ENCODE assay signal across 7 cellular contexts in the genomic region with DNA sequence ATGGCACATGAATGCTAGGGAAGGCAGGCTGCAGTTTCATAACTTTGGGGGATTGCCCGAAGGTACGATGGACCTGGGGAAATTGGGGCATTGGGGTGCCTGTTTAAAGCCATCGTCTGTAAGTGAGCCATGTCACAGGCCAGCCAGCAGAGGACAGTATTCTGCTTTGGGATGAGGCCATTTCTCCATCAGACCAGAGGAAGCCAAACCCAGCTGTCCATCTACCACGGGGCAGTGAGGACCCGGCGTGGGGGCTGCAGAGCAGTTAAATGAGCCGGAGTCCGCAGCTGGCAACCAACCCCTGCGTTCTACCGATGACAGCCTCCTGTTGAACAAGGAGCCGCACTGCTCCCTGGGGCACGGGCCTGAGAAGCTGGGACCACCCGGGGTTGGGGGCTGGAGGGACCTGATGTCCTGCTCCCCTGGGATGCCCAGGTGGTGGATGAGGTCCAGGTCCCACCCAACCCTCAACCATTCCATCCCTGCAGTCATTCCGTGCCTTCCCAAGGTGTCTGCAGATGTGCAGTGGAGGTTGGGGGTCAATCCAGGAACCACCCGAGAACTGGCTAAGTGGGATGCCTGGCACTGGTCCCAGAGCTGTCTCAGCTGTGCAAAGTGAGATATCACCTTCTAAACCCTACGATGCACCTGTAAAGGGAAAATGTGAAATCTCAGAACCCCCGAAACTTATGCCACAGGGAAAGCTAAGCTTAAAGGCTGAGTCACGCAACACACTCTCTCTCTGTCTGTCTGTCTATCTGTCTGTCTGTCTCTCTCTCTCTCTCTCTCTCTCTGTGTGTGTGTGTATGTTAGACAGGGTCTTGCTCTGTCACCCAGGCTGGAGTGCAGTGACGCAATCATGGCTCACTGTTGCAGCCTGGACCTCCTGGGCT. TPM values are rescaled to one million over a fixed set of nuclear protein-coding genes. Genes with fewer than 3 reads are reported as not detected.
DNase-seq lines count a peak whose midpoint lies in the region; ATAC-seq and TF ChIP-seq lines count a peak whose summit lies in the region.

No MANE protein-coding gene starts in this region.

- no peak overlapping the region for H3K9ac ChIP-seq in MM.1S (ENCODE audit: low read length)

- ATAC-seq in heart right ventricle, result peak; percentile 70 to 93 (median 89)
- ATAC-seq in HG02970 (IDR thresholded peaks at IDR 0.05; ENCODE audit: low FRiP score, unreplicated experiment), result no peak

- peak overlapping the region; percentile 90 for H3K4me2 ChIP-seq in MM.1S (ENCODE audit: low read depth, low read length)

- H3K4me1 ChIP-seq in MM.1S (ENCODE audit: low read length) (peaks cover 14% of the 10 kb centered on the region), SJCRH30 (peaks cover 11% of the 10 kb centered on the region), heart right ventricle (peaks cover 0 to 25% (median 6%) of the 10 kb centered on the region in 9 donors)

- H3K27me3 ChIP-seq in MM.1S (replicated peaks; ENCODE audit: insufficient read depth, low read length) (no peaks in the 10 kb centered on the region), SJCRH30 (no peaks in the 10 kb centered on the region), heart right ventricle (no peaks in the 10 kb centered on the region)

- no peaks in the 10 kb centered on the region for H3K9me2 ChIP-seq in MM.1S (replicated peaks; ENCODE audit: insufficient read depth, low read length)

- H3K9me3 ChIP-seq in MM.1S (replicated peaks; ENCODE audit: insufficient read depth, low read length), result no peaks in the 10 kb centered on the region
- H3K9me3 ChIP-seq in SJCRH30 (replicated peaks), result no peaks in the 10 kb centered on the region
- H3K9me3 ChIP-seq in heart right ventricle, result no peaks in the 10 kb centered on the region

- H3K79me2 ChIP-seq in MM.1S (ENCODE audit: low read length), result no peaks in the 10 kb centered on the region

- H3K4me3 ChIP-seq in MM.1S (ENCODE audit: low read length) (peak overlapping the region; percentile 29; the same call in 1 of the 2 replicates), SJCRH30 (no peak overlapping the region), heart right ventricle (no peak overlapping the region)

- H3K27ac ChIP-seq in MM.1S (ENCODE audit: low read length) (peak overlapping the region; percentile 37; the same call in 1 of the 2 replicates), SJCRH30 (no peak overlapping the region), heart right ventricle (no peak overlapping the region)

- CTCF ChIA-PET in GM10248 (lab: Yijun Ruan, JAX), result interaction anchor here (0.6 to 4.9 kb wide), 26 partner anchors 11 to 396 kb away, joined by 3 to 193 read pairs (median 3); a partner anchor contains a TSS

- H2AFZ ChIP-seq in MM.1S (ENCODE audit: low read length), result peak overlapping the region; percentile 71

- peaks cover 10% of the 10 kb centered on the region; the same call in 1 of the 2 replicates for H3F3A ChIP-seq in MM.1S (ENCODE audit: insufficient read depth, low read length)

- 35 to 37% methylated on average over 19 of the region's 19 CpGs for WGBS in heart right ventricle, 2 donors

- H3K36me3 ChIP-seq in MM.1S (replicated peaks; ENCODE audit: insufficient read depth, low read length) (no peaks in the 10 kb centered on the region), SJCRH30 (no peaks in the 10 kb centered on the region), heart right ventricle (no peaks in the 10 kb centered on the region)

- DNase-seq in GM10248 (ENCODE audit: extremely low spot score) (peak; percentile 84), MM.1S (peak; percentile 80), SJCRH30 (peak; percentile 84 to 91), amygdala (lab: John Stamatoyannopoulos, UW) (peak in 39 of 56 donors; percentile 7 to 75 (median 28)), heart right ventricle (peak; percentile 30 to 49), pulmonary artery endothelial cell (ENCODE audit: low read depth, low spot score) (peak; percentile 33)

- POLR2A ChIA-PET in GM10248 (lab: Yijun Ruan, JAX), result no interaction called here

- intact Hi-C loops in heart right ventricle (cut with DNase I), result loop anchor here in 9 of 10 donors (1.0 to 5.0 kb wide), 4 partner anchors 151 to 156 kb away; no protein-coding TSS in a partner anchor

- TF ChIP-seq CTCF in GM10248 (IDR thresholded peaks at IDR 0.05; ENCODE audit: control extremely low read depth, extremely low read depth, low read depth, missing control alignments) (peak; percentile 95), MM.1S (IDR thresholded peaks at IDR 0.05; ENCODE audit: low read length) (peak; percentile 93), heart right ventricle (IDR thresholded peaks at IDR 0.05) (peak; percentile 80 to 97 (median 91))

- no peaks in the 10 kb centered on the region for H4K20me1 ChIP-seq in MM.1S (ENCODE audit: insufficient read depth, low read length)

RNA-seq across cellular contexts. Expression of a gene that starts 12.1 kb away (rescaled TPM):
- 49.3 and 50.6 TPM in 2 replicates for total RNA-seq in SJCRH30 (2014; rRNA removed; shearing (Covaris generic))
- total RNA-seq in heart right ventricle, result 10 to 100 TPM; 20.8 to 39.7 (median 27.4) TPM
- polyA plus RNA-seq in heart right ventricle, result 10 to 100 TPM; 28.9 to 48.1 TPM
- total RNA-seq in pulmonary artery endothelial cell, result 13.9 and 16.5 TPM in 2 replicates

RNA-seq across cellular contexts. Expression of a gene that starts 48.2 kb away (rescaled TPM):
- total RNA-seq in SJCRH30 (2014; rRNA removed; shearing (Covaris generic)), result 106 and 109 TPM in 2 replicates
- 100 to 1,000 TPM in 1 of 10 donors, 10 to 100 TPM in 9; 37.3 to 203 (median 59.3) TPM for total RNA-seq in heart right ventricle
- polyA plus RNA-seq in heart right ventricle, result 100 to 1,000 TPM; 104 to 185 TPM
- total RNA-seq in pulmonary artery endothelial cell, result 69.8 and 94.4 TPM in 2 replicates

RNA-seq across cellular contexts. Expression of a gene that starts 53.1 kb away (rescaled TPM):
- 0.35 TPM in 1 of 2 replicates, not detected in the other for total RNA-seq in SJCRH30 (2014; rRNA removed; shearing (Covaris generic))
- 1 to 10 TPM in 2 of 10 donors, under 1 TPM in 3, not detected in 5; 0.46 to 1.9 (median 0.72) TPM for total RNA-seq in heart right ventricle
- polyA plus RNA-seq in heart right ventricle, result under 1 TPM in 1 of 2 donors, not detected in 1; 0.13 TPM
- total RNA-seq in pulmonary artery endothelial cell, result not detected in 2 replicates

Comparison
In these comparisons a context has a peak if more than half of its experiments do, and no peak if none do; other contexts are left out.
1. DNase-seq: peak in every context shown above with its lines; median percentile 88 in SJCRH30; 84 in GM10248; 80 in MM.1S; 40 in heart right ventricle; 33 in pulmonary artery endothelial cell; 28 in amygdala.